ENCODE assay signal across 8 cellular contexts in genomic region chr16:1782408-1783247, GRCh38. TPM values are rescaled to one million over a fixed set of nuclear protein-coding genes. Genes with fewer than 3 reads are reported as not detected.
DNase-seq lines count a peak whose midpoint lies in the region; ATAC-seq lines count a peak whose summit lies in the region.

TSS of gene NUBP2 (plus strand) at chr16:1782960. CDS start at chr16:1783021, 61 bp downstream.
TSS of gene SPSB3 (minus strand) at chr16:1782571. CDS start at chr16:1781483, 1,088 bp downstream.

- peak within 1 kb of the TSS; percentile 88 to 93 (median 91) for H3K4me3 Mint-ChIP-seq in immature natural killer cell

- H3K27ac Mint-ChIP-seq in immature natural killer cell: peak within 1 kb of the TSS; percentile 85 to 96 (median 91)

- no peaks in the 10 kb centered on the region for H3K36me3 Mint-ChIP-seq in immature natural killer cell

- ATAC-seq in GM19023 (IDR thresholded peaks at IDR 0.05; ENCODE audit: unreplicated experiment) (peak; percentile 84), HG03280 (IDR thresholded peaks at IDR 0.05; ENCODE audit: unreplicated experiment) (peak; percentile 82)

- peak; percentile 99 for DNase-seq in AG08396 (ENCODE audit: low spot score)
- peak; percentile 98 for DNase-seq in NCI-H345 treated with DMSO at 0.1 percent for 48 hours (lab: John Stamatoyannopoulos, UW; ENCODE audit: unreplicated experiment)
- peak; percentile 94 to 95 (median 94) for DNase-seq in activated CD4-positive, CD25-positive, alpha-beta regulatory T cell (lab: John Stamatoyannopoulos, UW)
- DNase-seq in central memory CD4-positive, alpha-beta T cell: peak; percentile 99
- peak; percentile 99 for DNase-seq in immature natural killer cell
- peak; percentile 99 for DNase-seq in smooth muscle cell of the brain vasculature (ENCODE audit: low read depth, low spot score)

- H3K9me3 Mint-ChIP-seq in immature natural killer cell: no peaks in the 10 kb centered on the region

- H3K4me1 Mint-ChIP-seq in immature natural killer cell: peaks cover 25 to 30% of the 10 kb centered on the region in 2 donors

- H3K27me3 Mint-ChIP-seq in immature natural killer cell (ENCODE audit: low read depth in 3 of 3): peaks cover 7 to 12% (median 10%) of the 10 kb centered on the region in 3 donors

RNA-seq across cellular contexts. Expression of gene NUBP2, which starts in this region (rescaled TPM):
- polyA plus RNA-seq in immature natural killer cell: 100 to 1,000 TPM; 106 to 151 (median 127) TPM

RNA-seq across cellular contexts. Expression of gene SPSB3, which starts in this region (rescaled TPM):
- polyA plus RNA-seq in immature natural killer cell: 10 to 100 TPM; 68.3 to 80.4 (median 77.6) TPM

Comparison
In these comparisons a context has a peak if more than half of its experiments do, and no peak if none do; other contexts are left out.
1. Peak in every context shown above with its lines: DNase-seq and ATAC-seq.